Comparison of ENCODE assay signal across 31 cellular contexts in genomic region chr20:61478094-61478493, GRCh38.
"Had no signal": no experiment of that assay in that cellular context is flagged by ENCODE, and none has a peak within 500 bp of the region (broad histone marks: within the 10 kb centered on the region; RNA-seq: fewer than 3 reads in every experiment).

No MANE protein-coding gene starts in this region.

- H3K4me3 ChIP-seq: neural progenitor cell, skin epidermis, testis, transverse colon had no signal

- ATAC-seq: effector memory CD8-positive, alpha-beta T cell; left colon; naive thymus-derived CD8-positive, alpha-beta T cell; sciatic nerve; stimulated activated naive CD8-positive, alpha-beta T cell treated with anti-CD3 and anti-CD28 coated beads, Interleukin-15, Interleukin-2, amounts not matched to agents 100 U/mL and 50 U/mL, for 24 hours; T-helper 17 cell; WTC11 had no signal

- H3K4me1 ChIP-seq: neural progenitor cell, testis, transverse colon had no signal

- H2AFZ ChIP-seq: neural progenitor cell had no signal

- H3K27ac ChIP-seq: neural progenitor cell, skin epidermis, testis, transverse colon had no signal

- H3K27ac Mint-ChIP-seq: activated CD4-positive, alpha-beta memory T cell treated with anti-CD3 and anti-CD28 coated beads, Interleukin-2, amount 10 ng/mL, durations not matched to agents 7 days and 5 days; activated CD4-positive, alpha-beta T cell treated with anti-CD3 and anti-CD28 coated beads, Interleukin-2, amount 10 ng/mL, durations not matched to agents 7 days and 5 days; activated naive CD4-positive, alpha-beta T cell treated with anti-CD3 and anti-CD28 coated beads, Interleukin-2, amount 10 ng/mL, durations not matched to agents 7 days and 5 days; activated naive CD8-positive, alpha-beta T cell treated with anti-CD3 and anti-CD28 coated beads, Interleukin-2, amount 10 ng/mL, durations not matched to agents 7 days and 5 days; activated T-cell treated with anti-CD3 and anti-CD28 coated beads, Interleukin-2, amount 50 U/mL, for 24 hours; effector memory CD8-positive, alpha-beta T cell; naive thymus-derived CD8-positive, alpha-beta T cell; progenitor cell of endocrine pancreas; T-helper 17 cell; WTC11 had no signal

- H3K36me3 ChIP-seq: neural progenitor cell, transverse colon had no signal

- DNase-seq: activated CD4-positive, alpha-beta memory T cell treated with anti-CD3 and anti-CD28 coated beads, Interleukin-2, amount 10 ng/mL, durations not matched to agents 7 days and 5 days; activated CD4-positive, alpha-beta T cell treated with anti-CD3 and anti-CD28 coated beads for 1 hour; activated CD4-positive, alpha-beta T cell treated with anti-CD3 and anti-CD28 coated beads, Interleukin-2, amount 10 ng/mL, durations not matched to agents 7 days and 5 days; activated CD8-positive, alpha-beta memory T cell treated with anti-CD3 and anti-CD28 coated beads, Interleukin-2, amount 50 U/mL, for 48 hours; activated gamma-delta T cell; activated naive CD4-positive, alpha-beta T cell treated with anti-CD3 and anti-CD28 coated beads, Interleukin-2, amount 10 ng/mL, durations not matched to agents 7 days and 5 days; activated naive CD8-positive, alpha-beta T cell treated with anti-CD3 and anti-CD28 coated beads, Interleukin-2, amount 10 ng/mL, durations not matched to agents 7 days and 5 days; activated T-cell treated with anti-CD3 and anti-CD28 coated beads, Interleukin-2, amount 50 U/mL, for 24 hours; caudate nucleus; cortex of kidney; effector memory CD8-positive, alpha-beta T cell; erythroblast; foreskin fibroblast; head of caudate nucleus; hippocampal formation; left colon; midbrain; naive thymus-derived CD8-positive, alpha-beta T cell; occipital lobe; stimulated activated CD4-positive, alpha-beta T cell treated with anti-CD3 and anti-CD28 coated beads, Interleukin-12 subunit alpha, Interleukin-12 subunit beta, amount 100 ng/mL, for 4 hours; stimulated activated CD4-positive, alpha-beta T cell treated with anti-CD3 and anti-CD28 coated beads, Interleukin-4, amount 100 ng/mL, for 1 hour; stimulated activated naive CD8-positive, alpha-beta T cell treated with anti-CD3 and anti-CD28 coated beads, Interleukin-15, Interleukin-2, amounts not matched to agents 100 U/mL and 50 U/mL, for 24 hours; T-helper 17 cell; T1000; testis; transverse colon had no signal

- H3K9ac ChIP-seq: neural progenitor cell had no signal

- H3K4me1 Mint-ChIP-seq: activated CD4-positive, alpha-beta memory T cell treated with anti-CD3 and anti-CD28 coated beads, Interleukin-2, amount 10 ng/mL, durations not matched to agents 7 days and 5 days; activated CD4-positive, alpha-beta T cell treated with anti-CD3 and anti-CD28 coated beads, Interleukin-2, amount 10 ng/mL, durations not matched to agents 7 days and 5 days; activated naive CD4-positive, alpha-beta T cell treated with anti-CD3 and anti-CD28 coated beads, Interleukin-2, amount 10 ng/mL, durations not matched to agents 7 days and 5 days; activated naive CD8-positive, alpha-beta T cell treated with anti-CD3 and anti-CD28 coated beads, Interleukin-2, amount 10 ng/mL, durations not matched to agents 7 days and 5 days; T-helper 17 cell had no signal

- H3K27me3 ChIP-seq: neural progenitor cell, testis, transverse colon had no signal

- H3K4me3 Mint-ChIP-seq: activated CD4-positive, alpha-beta memory T cell treated with anti-CD3 and anti-CD28 coated beads, Interleukin-2, amount 10 ng/mL, durations not matched to agents 7 days and 5 days; activated CD4-positive, alpha-beta T cell treated with anti-CD3 and anti-CD28 coated beads, Interleukin-2, amount 10 ng/mL, durations not matched to agents 7 days and 5 days; activated naive CD4-positive, alpha-beta T cell treated with anti-CD3 and anti-CD28 coated beads, Interleukin-2, amount 10 ng/mL, durations not matched to agents 7 days and 5 days; activated naive CD8-positive, alpha-beta T cell treated with anti-CD3 and anti-CD28 coated beads, Interleukin-2, amount 10 ng/mL, durations not matched to agents 7 days and 5 days; activated T-cell treated with anti-CD3 and anti-CD28 coated beads, Interleukin-2, amount 50 U/mL, for 24 hours; effector memory CD8-positive, alpha-beta T cell; naive thymus-derived CD8-positive, alpha-beta T cell; neural progenitor cell; T-helper 17 cell; WTC11 had no signal

- H3K4me2 ChIP-seq: neural progenitor cell had no signal

- H3K9me3 ChIP-seq: testis, transverse colon had no signal

- H3K27me3 Mint-ChIP-seq: activated CD4-positive, alpha-beta memory T cell treated with anti-CD3 and anti-CD28 coated beads, Interleukin-2, amount 10 ng/mL, durations not matched to agents 7 days and 5 days; activated CD4-positive, alpha-beta T cell treated with anti-CD3 and anti-CD28 coated beads, Interleukin-2, amount 10 ng/mL, durations not matched to agents 7 days and 5 days; activated naive CD4-positive, alpha-beta T cell treated with anti-CD3 and anti-CD28 coated beads, Interleukin-2, amount 10 ng/mL, durations not matched to agents 7 days and 5 days; activated naive CD8-positive, alpha-beta T cell treated with anti-CD3 and anti-CD28 coated beads, Interleukin-2, amount 10 ng/mL, durations not matched to agents 7 days and 5 days had no signal

- H3K36me3 Mint-ChIP-seq: activated naive CD4-positive, alpha-beta T cell treated with anti-CD3 and anti-CD28 coated beads, Interleukin-2, amount 10 ng/mL, durations not matched to agents 7 days and 5 days; activated naive CD8-positive, alpha-beta T cell treated with anti-CD3 and anti-CD28 coated beads, Interleukin-2, amount 10 ng/mL, durations not matched to agents 7 days and 5 days had no signal
